23 cellular contexts compared by ENCODE assay signal in the genomic region with DNA sequence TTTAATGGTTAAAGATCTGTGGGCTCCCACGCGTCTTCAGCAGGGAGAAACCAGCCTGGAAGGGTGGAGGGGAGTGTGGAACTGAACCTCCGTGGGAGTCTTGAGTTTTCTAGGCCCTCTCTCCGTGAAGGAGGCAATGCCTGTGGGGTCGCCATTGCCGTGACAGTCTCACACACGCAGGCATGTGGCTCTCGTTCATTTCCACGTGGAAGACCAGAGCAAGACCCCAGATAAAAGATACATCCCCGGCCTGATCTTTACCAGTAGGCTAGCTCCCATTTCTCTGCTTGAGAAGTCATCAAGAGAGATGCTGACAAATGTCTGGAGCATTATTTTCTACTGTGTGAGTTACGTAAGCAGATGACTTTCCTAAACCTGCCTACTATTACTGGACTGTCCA.
"Had no signal": no experiment of that assay in that cellular context is flagged by ENCODE, and none has a peak within 500 bp of the region (broad histone marks: within the 10 kb centered on the region; RNA-seq: fewer than 3 reads in every experiment).

No MANE protein-coding gene starts in this region.

- H3K27ac ChIP-seq: body of pancreas, gastroesophageal sphincter, heart right ventricle, neural progenitor cell, ovary, sigmoid colon, spleen had no signal

- H2AFZ ChIP-seq: neural progenitor cell had no signal

- H3K9me3 Mint-ChIP-seq: type B pancreatic cell had no signal

- H3K27me3 Mint-ChIP-seq: activated naive CD8-positive, alpha-beta T cell; dendritic cell treated with granulocyte-macrophage colony-stimulating factor and Interleukin-4, amounts not matched to agents 40 ng/mL and 50 ng/mL, for 4 days; effector memory CD8-positive, alpha-beta T cell; naive B cell; stimulated activated naive CD8-positive, alpha-beta T cell treated with anti-CD3 and anti-CD28 coated beads, Interleukin-15, Interleukin-2, amounts not matched to agents 100 ng/mL and 50 ng/mL, for 24 hours; T-helper 17 cell; type B pancreatic cell had no signal

- FAIRE-seq: islet of Langerhans had no signal

- H3K4me1 Mint-ChIP-seq: naive B cell, neural progenitor cell, T-helper 17 cell had no signal

- H3K4me2 ChIP-seq: neural progenitor cell had no signal

- H3K27ac Mint-ChIP-seq: activated CD8-positive, alpha-beta T cell treated with anti-CD3 and anti-CD28 coated beads, Interleukin-2, amount 10 ng/mL, durations not matched to agents 7 days and 5 days; activated naive CD8-positive, alpha-beta T cell; activated T-cell treated with anti-CD3 and anti-CD28 coated beads, Interleukin-2, amount 50 U/mL, for 72 hours; dendritic cell treated with granulocyte-macrophage colony-stimulating factor and Interleukin-4, amounts not matched to agents 40 ng/mL and 50 ng/mL, for 4 days; effector memory CD8-positive, alpha-beta T cell; naive B cell; neural progenitor cell; stimulated activated naive CD8-positive, alpha-beta T cell treated with anti-CD3 and anti-CD28 coated beads, Interleukin-15, Interleukin-2, amounts not matched to agents 100 ng/mL and 50 ng/mL, for 24 hours; T-helper 17 cell; type B pancreatic cell had no signal

- H3K4me1 ChIP-seq: body of pancreas, gastroesophageal sphincter, heart right ventricle, neural progenitor cell, sigmoid colon, spleen had no signal

- H3K9me3 ChIP-seq: body of pancreas, gastroesophageal sphincter, ovary had no signal

- DNase-seq: activated CD4-positive, alpha-beta T cell treated with anti-CD3 and anti-CD28 coated beads for 4 hours; activated CD8-positive, alpha-beta memory T cell treated with anti-CD3 and anti-CD28 coated beads, Interleukin-2, amount 50 U/mL, for 4 hours; activated CD8-positive, alpha-beta T cell treated with anti-CD3 and anti-CD28 coated beads, Interleukin-2, amount 10 ng/mL, durations not matched to agents 7 days and 5 days; activated gamma-delta T cell; activated T-cell treated with anti-CD3 and anti-CD28 coated beads, Interleukin-2, amount 50 U/mL, for 72 hours; amniotic stem cell; body of pancreas; effector memory CD8-positive, alpha-beta T cell; heart right ventricle; midbrain; naive B cell; ovary; sigmoid colon; spleen; T-helper 17 cell had no signal

- H3K36me3 Mint-ChIP-seq: activated naive CD8-positive, alpha-beta T cell; naive B cell; neural progenitor cell; type B pancreatic cell had no signal

- ATAC-seq: activated CD8-positive, alpha-beta T cell treated with anti-CD3 and anti-CD28 coated beads, Interleukin-2, amount 10 ng/mL, durations not matched to agents 7 days and 5 days; activated T-cell treated with anti-CD3 and anti-CD28 coated beads, Interleukin-2, amount 50 U/mL, for 72 hours; body of pancreas; effector memory CD8-positive, alpha-beta T cell; gastroesophageal sphincter; heart right ventricle; left lobe of liver; T-helper 17 cell had no signal

- H3K4me3 Mint-ChIP-seq: activated CD8-positive, alpha-beta T cell treated with anti-CD3 and anti-CD28 coated beads, Interleukin-2, amount 10 ng/mL, durations not matched to agents 7 days and 5 days; activated naive CD8-positive, alpha-beta T cell; activated T-cell treated with anti-CD3 and anti-CD28 coated beads, Interleukin-2, amount 50 U/mL, for 72 hours; dendritic cell treated with granulocyte-macrophage colony-stimulating factor and Interleukin-4, amounts not matched to agents 40 ng/mL and 50 ng/mL, for 4 days; effector memory CD8-positive, alpha-beta T cell; naive B cell; neural progenitor cell; stimulated activated naive CD8-positive, alpha-beta T cell treated with anti-CD3 and anti-CD28 coated beads, Interleukin-15, Interleukin-2, amounts not matched to agents 100 ng/mL and 50 ng/mL, for 24 hours; T-helper 17 cell; type B pancreatic cell had no signal

- H3K9ac ChIP-seq: neural progenitor cell had no signal

- H3K36me3 ChIP-seq: gastroesophageal sphincter, heart right ventricle, neural progenitor cell, ovary, sigmoid colon, spleen had no signal

- H3K27me3 ChIP-seq: body of pancreas, gastroesophageal sphincter, heart right ventricle, neural progenitor cell, ovary, sigmoid colon, spleen had no signal

- H3K4me3 ChIP-seq: body of pancreas, gastroesophageal sphincter, heart right ventricle, neural progenitor cell, ovary, sigmoid colon, spleen had no signal
